ENCODE assay signal across 1 cellular context in genomic region chr2:23843051-23843976, GRCh38.
TF ChIP-seq lines count a peak whose summit lies in the region.

No MANE protein-coding gene starts in this region.

TF ChIP-seq in WTC11, 78 proteins besides CTCF, POLR2A, EP300 and RAD21 (continued from another document):
- TF ChIP-seq E2F1 (CRISPR knock-in tag; IDR thresholded peaks at IDR 0.05) (no peak), CBFB (CRISPR knock-in tag; IDR thresholded peaks at IDR 0.05; ENCODE audit: low read depth) (no peak), TEAD1 (CRISPR knock-in tag; IDR thresholded peaks at IDR 0.05) (no peak), ZNF423 (CRISPR knock-in tag; IDR thresholded peaks at IDR 0.05) (no peak), RORB (CRISPR knock-in tag; IDR thresholded peaks at IDR 0.05) (no peak), HMGA2 (CRISPR knock-in tag; IDR thresholded peaks at IDR 0.05) (no peak), MXD4 (CRISPR knock-in tag; IDR thresholded peaks at IDR 0.05; ENCODE audit: borderline replicate concordance) (no peak), NFYB (CRISPR knock-in tag; conservative IDR thresholded peaks at IDR 0.05; ENCODE audit: low read depth) (no peak)
- TF ChIP-seq, protein P1, sequence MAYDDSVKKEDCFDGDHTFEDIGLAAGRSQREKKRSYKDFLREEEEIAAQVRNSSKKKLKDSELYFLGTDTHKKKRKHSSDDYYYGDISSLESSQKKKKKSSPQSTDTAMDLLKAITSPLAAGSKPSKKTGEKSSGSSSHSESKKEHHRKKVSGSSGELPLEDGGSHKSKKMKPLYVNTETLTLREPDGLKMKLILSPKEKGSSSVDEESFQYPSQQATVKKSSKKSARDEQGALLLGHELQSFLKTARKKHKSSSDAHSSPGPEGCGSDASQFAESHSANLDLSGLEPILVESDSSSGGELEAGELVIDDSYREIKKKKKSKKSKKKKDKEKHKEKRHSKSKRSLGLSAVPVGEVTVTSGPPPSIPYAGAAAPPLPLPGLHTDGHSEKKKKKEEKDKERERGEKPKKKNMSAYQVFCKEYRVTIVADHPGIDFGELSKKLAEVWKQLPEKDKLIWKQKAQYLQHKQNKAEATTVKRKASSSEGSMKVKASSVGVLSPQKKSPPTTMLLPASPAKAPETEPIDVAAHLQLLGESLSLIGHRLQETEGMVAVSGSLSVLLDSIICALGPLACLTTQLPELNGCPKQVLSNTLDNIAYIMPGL (CRISPR knock-in tag; IDR thresholded peaks at IDR 0.05) = no peak
- TF ChIP-seq, protein P2, sequence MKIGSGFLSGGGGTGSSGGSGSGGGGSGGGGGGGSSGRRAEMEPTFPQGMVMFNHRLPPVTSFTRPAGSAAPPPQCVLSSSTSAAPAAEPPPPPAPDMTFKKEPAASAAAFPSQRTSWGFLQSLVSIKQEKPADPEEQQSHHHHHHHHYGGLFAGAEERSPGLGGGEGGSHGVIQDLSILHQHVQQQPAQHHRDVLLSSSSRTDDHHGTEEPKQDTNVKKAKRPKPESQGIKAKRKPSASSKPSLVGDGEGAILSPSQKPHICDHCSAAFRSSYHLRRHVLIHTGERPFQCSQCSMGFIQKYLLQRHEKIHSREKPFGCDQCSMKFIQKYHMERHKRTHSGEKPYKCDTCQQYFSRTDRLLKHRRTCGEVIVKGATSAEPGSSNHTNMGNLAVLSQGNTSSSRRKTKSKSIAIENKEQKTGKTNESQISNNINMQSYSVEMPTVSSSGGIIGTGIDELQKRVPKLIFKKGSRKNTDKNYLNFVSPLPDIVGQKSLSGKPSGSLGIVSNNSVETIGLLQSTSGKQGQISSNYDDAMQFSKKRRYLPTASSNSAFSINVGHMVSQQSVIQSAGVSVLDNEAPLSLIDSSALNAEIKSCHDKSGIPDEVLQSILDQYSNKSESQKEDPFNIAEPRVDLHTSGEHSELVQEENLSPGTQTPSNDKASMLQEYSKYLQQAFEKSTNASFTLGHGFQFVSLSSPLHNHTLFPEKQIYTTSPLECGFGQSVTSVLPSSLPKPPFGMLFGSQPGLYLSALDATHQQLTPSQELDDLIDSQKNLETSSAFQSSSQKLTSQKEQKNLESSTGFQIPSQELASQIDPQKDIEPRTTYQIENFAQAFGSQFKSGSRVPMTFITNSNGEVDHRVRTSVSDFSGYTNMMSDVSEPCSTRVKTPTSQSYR (CRISPR knock-in tag; IDR thresholded peaks at IDR 0.05) = no peak
